In the genomic region with DNA sequence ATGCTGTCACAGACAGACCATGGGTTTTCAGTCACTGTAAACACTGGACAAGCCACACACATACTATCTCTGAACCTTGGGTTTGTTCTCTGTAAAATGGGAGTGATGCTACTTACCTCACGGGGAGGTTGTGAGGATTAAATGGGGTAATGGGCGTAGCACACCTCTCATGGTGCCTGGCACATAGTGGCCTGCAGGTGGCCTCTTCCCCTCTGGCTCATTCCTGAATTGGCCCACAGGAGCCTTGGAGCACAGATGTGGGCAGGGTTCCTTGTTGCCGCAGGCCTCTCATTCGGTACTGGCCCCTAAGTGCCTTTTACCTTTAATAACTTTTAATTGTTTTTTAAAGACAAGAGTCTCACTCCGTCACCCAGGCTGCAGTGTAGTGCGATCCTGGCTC, we compare ENCODE assay signal across 10 cellular contexts. TPM values are rescaled to one million over a fixed set of nuclear protein-coding genes. Genes with fewer than 3 reads are reported as not detected.
DNase-seq lines count a peak whose midpoint lies in the region; ATAC-seq and TF ChIP-seq lines count a peak whose summit lies in the region.
"Had no signal": no experiment of that assay in that cellular context is flagged by ENCODE, and none has a peak within 500 bp of the region (broad histone marks: within the 10 kb centered on the region; RNA-seq: fewer than 3 reads in every experiment).

No MANE protein-coding gene starts in this region.

- peak; percentile 59 to 60 for TF ChIP-seq CTCF in Caco-2 (IDR thresholded peaks at IDR 0.05; ENCODE audit: insufficient read depth in 1 of 2, low read depth in 1 of 2, low read length in 1 of 2, severe bottlenecking in 1 of 2, unreplicated experiment in 1 of 2)
- TF ChIP-seq CTCF in HFF-Myc (IDR thresholded peaks at IDR 0.05; ENCODE audit: low read depth, low read length, missing control alignments): peak; percentile 50
- TF ChIP-seq CTCF in lower lobe of right lung (IDR thresholded peaks at IDR 0.05): peak; percentile 56

- CTCF ChIA-PET in Caco-2 (lab: Charles Lee): interaction anchor here (0.9 to 1.5 kb wide), 3 partner anchors 29 to 113 kb away, joined by 3 read pairs; no protein-coding TSS in a partner anchor
- CTCF ChIA-PET in activated CD8-positive, alpha-beta T cell treated with anti-CD3 and anti-CD28 coated beads, Interleukin-2, amount 10 ng/mL, durations not matched to agents 7 days and 5 days (lab: Charles Lee): interaction anchor here (0.6 to 3.7 kb wide), 14 partner anchors 9 to 144 kb away, joined by 3 to 17 read pairs (median 4); a partner anchor contains a TSS

- POLR2A ChIA-PET in Caco-2 (lab: Charles Lee): no interaction called here
- POLR2A ChIA-PET in activated CD8-positive, alpha-beta T cell treated with anti-CD3 and anti-CD28 coated beads, Interleukin-2, amount 10 ng/mL, durations not matched to agents 7 days and 5 days (lab: Charles Lee): interaction anchor here (0.7 kb wide), 1 partner anchor 13 kb away, joined by 3 read pairs; no protein-coding TSS in a partner anchor

- no peak overlapping the region for H3K27ac Mint-ChIP-seq in Caco-2 (ENCODE audit: unreplicated experiment)
- no peak overlapping the region for H3K27ac Mint-ChIP-seq in activated CD8-positive, alpha-beta T cell treated with anti-CD3 and anti-CD28 coated beads, Interleukin-2, amount 10 ng/mL, durations not matched to agents 7 days and 5 days
- H3K27ac Mint-ChIP-seq: dendritic cell treated with granulocyte-macrophage colony-stimulating factor and Interleukin-4, amounts not matched to agents 40 ng/mL and 50 ng/mL, for 4 days had no signal

- H3K27me3 ChIP-seq in Caco-2 (replicated peaks; ENCODE audit: control insufficient read depth, insufficient read depth, low read length) (no peaks in the 10 kb centered on the region), lower lobe of right lung (ENCODE audit: low read depth) (no peaks in the 10 kb centered on the region)

- H3K27me3 Mint-ChIP-seq in Caco-2 (ENCODE audit: insufficient read depth, unreplicated experiment): no peaks in the 10 kb centered on the region
- H3K27me3 Mint-ChIP-seq in activated CD8-positive, alpha-beta T cell treated with anti-CD3 and anti-CD28 coated beads, Interleukin-2, amount 10 ng/mL, durations not matched to agents 7 days and 5 days (ENCODE audit: low read depth): no peaks in the 10 kb centered on the region
- H3K27me3 Mint-ChIP-seq: dendritic cell treated with granulocyte-macrophage colony-stimulating factor and Interleukin-4, amounts not matched to agents 40 ng/mL and 50 ng/mL, for 4 days had no signal

- peaks cover 88% of the 10 kb centered on the region for H3K36me3 Mint-ChIP-seq in Caco-2 (ENCODE audit: insufficient read depth, unreplicated experiment)
- peaks cover 6% of the 10 kb centered on the region for H3K36me3 Mint-ChIP-seq in activated CD8-positive, alpha-beta T cell treated with anti-CD3 and anti-CD28 coated beads, Interleukin-2, amount 10 ng/mL, durations not matched to agents 7 days and 5 days (ENCODE audit: low read depth)

- no peaks in the 10 kb centered on the region for H3K9me3 ChIP-seq in Caco-2
- no peaks in the 10 kb centered on the region for H3K9me3 ChIP-seq in lower lobe of right lung

- DNase-seq in Caco-2 (peak; percentile 52 to 57), HFF-Myc (ENCODE audit: extremely low read depth, low read depth) (no peak), lower lobe of right lung (peak; percentile 56), NCI-H2107 treated with DMSO at 0.1 percent for 48 hours (lab: John Stamatoyannopoulos, UW; ENCODE audit: unreplicated experiment) (no peak), T1000 (lab: John Stamatoyannopoulos, UW) (no peak), superior temporal gyrus (ENCODE audit: extremely low spot score) (no peak)
- no peak for DNase-seq in activated CD8-positive, alpha-beta T cell treated with anti-CD3 and anti-CD28 coated beads, Interleukin-2, amount 10 ng/mL, durations not matched to agents 7 days and 5 days
- DNase-seq: activated CD4-positive, alpha-beta T cell treated with anti-CD3 and anti-CD28 coated beads for 1 hour had no signal

- no TSS peak for BruUV-seq in Caco-2 (replicated peaks; lab: Mats Ljungman, UMichigan)

- H3K4me3 ChIP-seq in Caco-2 (ENCODE audit: low read depth, low read length) (no peak overlapping the region), HFF-Myc (replicated peaks; ENCODE audit: low read depth, low read length) (no peak overlapping the region), lower lobe of right lung (no peak overlapping the region)

- intact Hi-C loops in Caco-2 (cut with micrococcal nuclease; ENCODE audit: unreplicated experiment) (loop anchor here (5.0 kb wide), 1 partner anchor 55 kb away; no protein-coding TSS in a partner anchor), lower lobe of right lung (cut with DNase I) (no loop called here)

- H3K27ac ChIP-seq in lower lobe of right lung: no peak overlapping the region

- H3K9me3 Mint-ChIP-seq in Caco-2 (ENCODE audit: unreplicated experiment): no peaks in the 10 kb centered on the region
- H3K9me3 Mint-ChIP-seq in activated CD8-positive, alpha-beta T cell treated with anti-CD3 and anti-CD28 coated beads, Interleukin-2, amount 10 ng/mL, durations not matched to agents 7 days and 5 days (ENCODE audit: insufficient read depth): no peaks in the 10 kb centered on the region
- H3K9me3 Mint-ChIP-seq: dendritic cell treated with granulocyte-macrophage colony-stimulating factor and Interleukin-4, amounts not matched to agents 40 ng/mL and 50 ng/mL, for 4 days had no signal

- peaks cover 78% of the 10 kb centered on the region for H3K4me1 Mint-ChIP-seq in Caco-2 (ENCODE audit: low read depth, unreplicated experiment)
- peaks cover 64% of the 10 kb centered on the region for H3K4me1 Mint-ChIP-seq in activated CD8-positive, alpha-beta T cell treated with anti-CD3 and anti-CD28 coated beads, Interleukin-2, amount 10 ng/mL, durations not matched to agents 7 days and 5 days (ENCODE audit: low read depth)

- H3K36me3 ChIP-seq in Caco-2 (ENCODE audit: control insufficient read depth, insufficient read depth, low read length) (peaks cover 3% of the 10 kb centered on the region; the same call in 1 of the 2 replicates), lower lobe of right lung (peaks cover 4% of the 10 kb centered on the region)

- no peak overlapping the region for H3K4me3 Mint-ChIP-seq in Caco-2 (ENCODE audit: unreplicated experiment)
- no peak overlapping the region for H3K4me3 Mint-ChIP-seq in activated CD8-positive, alpha-beta T cell treated with anti-CD3 and anti-CD28 coated beads, Interleukin-2, amount 10 ng/mL, durations not matched to agents 7 days and 5 days
- H3K4me3 Mint-ChIP-seq: dendritic cell treated with granulocyte-macrophage colony-stimulating factor and Interleukin-4, amounts not matched to agents 40 ng/mL and 50 ng/mL, for 4 days had no signal

- ATAC-seq in activated CD8-positive, alpha-beta T cell treated with anti-CD3 and anti-CD28 coated beads, Interleukin-2, amount 10 ng/mL, durations not matched to agents 7 days and 5 days: peak; percentile 40
- ATAC-seq in lower lobe of right lung (peak; percentile 71 to 72), GM21619 (IDR thresholded peaks at IDR 0.05; ENCODE audit: unreplicated experiment) (no peak)

- H3K4me1 ChIP-seq in Caco-2: peaks cover 86% of the 10 kb centered on the region
- peaks cover 70% of the 10 kb centered on the region for H3K4me1 ChIP-seq in lower lobe of right lung

RNA-seq across cellular contexts. Expression of a gene that starts 11.7 kb away (rescaled TPM):
- total RNA-seq in Caco-2 (2022) (247 and 272 TPM in 2 replicates), lower lobe of right lung (127 TPM)
- total RNA-seq in activated CD8-positive, alpha-beta T cell treated with anti-CD3 and anti-CD28 coated beads, Interleukin-2, amount 10 ng/mL, durations not matched to agents 7 days and 5 days: 10 to 100 TPM; 34.9 to 37.5 TPM

Comparison
In these comparisons a context has a peak if more than half of its experiments do, and no peak if none do; other contexts are left out.
1. DNase-seq: peak in Caco-2 (2 of 2) and lower lobe of right lung (single experiment); none in HFF-Myc (single experiment), activated CD8-positive, alpha-beta T cell treated with anti-CD3 and anti-CD28 coated beads, Interleukin-2, amount 10 ng/mL, durations not matched to agents 7 days and 5 days (single experiment), NCI-H2107 treated with DMSO at 0.1 percent for 48 hours (single experiment), T1000 (single experiment) and superior temporal gyrus (single experiment).
2. Peak in every context shown above with its lines, with median percentiles within 50 percentile points of each other: CTCF ChIP-seq.